In genomic region chr14:65110525-65110924, GRCh38 we compare ENCODE assay signal across 22 cellular contexts. TPM values are rescaled to one million over a fixed set of nuclear protein-coding genes. Genes with fewer than 3 reads are reported as not detected.
DNase-seq lines count a peak whose midpoint lies in the region; ATAC-seq, FAIRE-seq and TF ChIP-seq lines count a peak whose summit lies in the region.
"Had no signal": no experiment of that assay in that cellular context is flagged by ENCODE, and none has a peak within 500 bp of the region (broad histone marks: within the 10 kb centered on the region; RNA-seq: fewer than 3 reads in every experiment).

No MANE protein-coding gene starts in this region.

- H2BK5ac ChIP-seq in mesendoderm (ENCODE audit: low read length), result no peak overlapping the region

- H3K4me1 ChIP-seq in HepG2 (ENCODE audit: insufficient read depth, low read length) (peaks cover 5% of the 10 kb centered on the region; the same call in 1 of the 2 replicates), right lobe of liver (no peaks in the 10 kb centered on the region), K562 (replicated peaks in 1 of 2; ENCODE audit: control insufficient read depth in 2 of 2, insufficient read depth in 2 of 2, low read length in 2 of 2) (peaks cover 7 to 27% of the 10 kb centered on the region in 2 experiments; a peak in 4 of 5 replicates), mesendoderm (ENCODE audit: control insufficient read depth, low read depth, low read length) (no peaks in the 10 kb centered on the region)
- H3K4me1 ChIP-seq: HAP-1, Peyer's patch, SJSA1 had no signal

- CTCF ChIA-PET in HepG2 (lab: Yijun Ruan, JAX; ENCODE audit: low intra/inter-chr PET ratio, low total read pairs) (no interaction called here), K562 (lab: Yijun Ruan, JAX; ENCODE audit: low intra/inter-chr PET ratio) (no interaction called here), Calu3 (lab: Charles Lee) (no interaction called here)

- TF ChIP-seq CTCF in HepG2 (CRISPR knock-in tag; IDR thresholded peaks at IDR 0.05) (peak; percentile 43), right lobe of liver (IDR thresholded peaks at IDR 0.05) (no peak), K562 (IDR thresholded peaks at IDR 0.05 in 2 of 3, conservative IDR thresholded peaks at IDR 0.05 in 1 of 3; ENCODE audit: insufficient read depth in 2 of 3, low read depth in 1 of 3, low read length in 3 of 3) (peak in 1 of 3 experiments; percentile 18; a peak in 1 of 6 replicates), Calu3 (IDR thresholded peaks at IDR 0.05; ENCODE audit: unreplicated experiment) (no peak)

- no peak for TF ChIP-seq RAD21 in HepG2 (CRISPR knock-in tag; IDR thresholded peaks at IDR 0.05)
- peak in 1 of 2 experiments; percentile 29; a peak in 2 of 4 replicates for TF ChIP-seq RAD21 in K562 (CRISPR knock-in tag; conservative IDR thresholded peaks at IDR 0.05 in 1 of 2, IDR thresholded peaks at IDR 0.05 in 1 of 2)

- WGBS in HepG2 (ENCODE audit: low lambda C conversion rate), result 4% methylated on average over 5 of the region's 5 CpGs
- 50% methylated on average over 5 of the region's 5 CpGs for WGBS in right lobe of liver (ENCODE audit: insufficient coverage, low coverage, low lambda C conversion rate, missing lambda C conversion rate)
- WGBS in K562 (ENCODE audit: insufficient coverage, low coverage, missing lambda C conversion rate), result 33% methylated on average over 4 of the region's 5 CpGs
- no CpG with 5 or more reads among the region's 5 CpGs for whole genome bisulfite sequencing in mesendoderm (ENCODE audit: extremely low coverage, insufficient coverage, low lambda C conversion rate)

- H3K36me3 ChIP-seq in HepG2 (replicated peaks in 1 of 2; ENCODE audit: control insufficient read depth in 1 of 2, insufficient read depth in 2 of 2, low read length in 2 of 2) (no peaks in the 10 kb centered on the region), right lobe of liver (no peaks in the 10 kb centered on the region), K562 (ENCODE audit: control insufficient read depth, insufficient read depth, low read length) (no peaks in the 10 kb centered on the region), mesendoderm (ENCODE audit: control insufficient read depth, insufficient read depth, low read length) (no peaks in the 10 kb centered on the region)
- H3K36me3 ChIP-seq: HAP-1, Peyer's patch, SJSA1 had no signal

- DNase-seq in HepG2 (ENCODE audit: low spot score) (no peak), right lobe of liver (no peak), K562 (ENCODE audit: extremely low read depth in 1 of 4, low spot score in 3 of 4) (peak in 3 of 4 experiments; percentile 15 to 25 (median 22)), mesendoderm (peak; percentile 57), Calu3 (no peak), DMS53 treated with DMSO at 0.1 percent for 48 hours (lab: John Stamatoyannopoulos, UW; ENCODE audit: unreplicated experiment) (no peak)
- no peak for DNase-seq in activated CD4-positive, alpha-beta T cell treated with anti-CD3 and anti-CD28 coated beads for 48 hours
- DNase-seq: AML-193; GF-D8; Kasumi-1; NCI-H1694; NCI-H2081; NCI-H2171; NCI-H345; NCI-H524; NCI-H774; NK-92 treated with Interleukin-12 subunit alpha and Interleukin-12 subunit beta, amount 100 ng/mL, for 24 hours; Peyer's patch; T-helper 1 cell had no signal

- H3K79me2 ChIP-seq in HepG2 (ENCODE audit: insufficient read depth, low read length) (no peaks in the 10 kb centered on the region), K562 (ENCODE audit: control insufficient read depth, insufficient read depth, low read length) (no peaks in the 10 kb centered on the region), mesendoderm (ENCODE audit: control insufficient read depth, insufficient read depth, low read length) (no peaks in the 10 kb centered on the region)

- H3K18ac ChIP-seq in mesendoderm (ENCODE audit: low read length), result no peak overlapping the region

- H3K9me3 Mint-ChIP-seq in Calu3 (ENCODE audit: low read depth, unreplicated experiment), result no peaks in the 10 kb centered on the region

- intact Hi-C loops in HepG2 (cut with micrococcal nuclease; ENCODE audit: unreplicated experiment), result no loop called here
- intact Hi-C loops in right lobe of liver (cut with DNase I), result no loop called here
- intact Hi-C loops in K562 (cut with micrococcal nuclease), result no loop called here
- intact Hi-C loops in Calu3 (cut with micrococcal nuclease; ENCODE audit: unreplicated experiment), result no loop called here

- H2BK120ac ChIP-seq in mesendoderm (ENCODE audit: low read depth, low read length), result no peak overlapping the region

- H3K9ac ChIP-seq in HepG2 (ENCODE audit: insufficient read depth, low read depth, low read length) (no peak overlapping the region), K562 (ENCODE audit: insufficient read depth in 1 of 2, low read depth in 2 of 2, low read length in 2 of 2) (peak overlapping the region in 1 of 2 experiments; percentile 35; a peak in 1 of 4 replicates), mesendoderm (ENCODE audit: low read length) (no peak overlapping the region)

- no peak overlapping the region for H2AK5ac ChIP-seq in mesendoderm (ENCODE audit: low read length)

- H3K4ac ChIP-seq in mesendoderm (ENCODE audit: low read depth, low read length), result no peak overlapping the region

- H3K4me1 Mint-ChIP-seq in Calu3 (ENCODE audit: low read depth, unreplicated experiment), result no peaks in the 10 kb centered on the region

- H2BK15ac ChIP-seq in mesendoderm (replicated peaks; ENCODE audit: low read depth), result no peak overlapping the region

- H3K27me3 ChIP-seq in HepG2 (ENCODE audit: control insufficient read depth in 1 of 2, insufficient read depth in 2 of 2, low read length in 2 of 2), result no peaks in the 10 kb centered on the region; a peak in 1 of 5 replicates
- no peaks in the 10 kb centered on the region for H3K27me3 ChIP-seq in right lobe of liver
- H3K27me3 ChIP-seq in K562 (ENCODE audit: control insufficient read depth in 2 of 2, insufficient read depth in 2 of 2, low read length in 2 of 2), result no peaks in the 10 kb centered on the region
- H3K27me3 ChIP-seq in mesendoderm (ENCODE audit: insufficient read depth, low read length, poor library complexity), result no peaks in the 10 kb centered on the region
- H3K27me3 ChIP-seq: Peyer's patch, SJSA1 had no signal

- peak overlapping the region; percentile 7 for H3K56ac ChIP-seq in mesendoderm (ENCODE audit: low read length)

- H3K27ac ChIP-seq in HepG2 (ENCODE audit: extremely low read length, insufficient read depth, low read length), result no peak overlapping the region
- no peak overlapping the region for H3K27ac ChIP-seq in right lobe of liver
- H3K27ac ChIP-seq in K562 (ENCODE audit: extremely low read depth, low read depth, low read length), result no peak overlapping the region
- no peak overlapping the region for H3K27ac ChIP-seq in mesendoderm (ENCODE audit: low read depth, low read length)
- H3K27ac ChIP-seq: Peyer's patch, SJSA1 had no signal

- TF ChIP-seq EP300 in HepG2 (IDR thresholded peaks at IDR 0.05; ENCODE audit: low read depth in 2 of 2, low read length in 2 of 2) (no peak), HepG2 (CRISPR knock-in tag; IDR thresholded peaks at IDR 0.05; ENCODE audit: borderline replicate concordance) (no peak), K562 (IDR thresholded peaks at IDR 0.05; ENCODE audit: low read length) (no peak)

- FAIRE-seq in HepG2 (lab: Jason Lieb, UNC) (no peak), K562 (lab: Jason Lieb, UNC) (no peak)

- in situ Hi-C loops in HepG2 (cut with HindIII; ENCODE audit: extremely low pct_ligation_motif_present, low pct_unique_long_range_greater_than_20kb), result no loop called here
- in situ Hi-C loops in K562 (cut with MboI), result no loop called here

- no peaks in the 10 kb centered on the region for H3K9me1 ChIP-seq in K562 (ENCODE audit: control insufficient read depth, insufficient read depth, low read length)

- no peaks in the 10 kb centered on the region for H4K20me1 ChIP-seq in HepG2 (ENCODE audit: insufficient read depth, low read length)
- no peaks in the 10 kb centered on the region for H4K20me1 ChIP-seq in K562 (replicated peaks; ENCODE audit: control insufficient read depth, insufficient read depth, low read length)

- H4K5ac ChIP-seq in mesendoderm (ENCODE audit: low read length), result no peak overlapping the region

- H4K8ac ChIP-seq in mesendoderm (ENCODE audit: low read depth, low read length), result no peak overlapping the region

- H3K4me3 ChIP-seq in HepG2 (replicated peaks in 1 of 3; ENCODE audit: insufficient read depth in 1 of 3, low read depth in 2 of 3, low read length in 3 of 3) (no peak overlapping the region), right lobe of liver (no peak overlapping the region), K562 (no peak overlapping the region), mesendoderm (ENCODE audit: low read length) (no peak overlapping the region)
- H3K4me3 ChIP-seq: HAP-1, Peyer's patch, SJSA1 had no signal

- POLR2A ChIA-PET in HepG2 (lab: Yijun Ruan, JAX), result interaction anchor here (1.0 kb wide), 1 partner anchor 8 kb away, joined by 3 read pairs; the partner anchor contains the start of gene MAX
- POLR2A ChIA-PET in K562 (lab: Yijun Ruan, JAX), result no interaction called here

- no peaks in the 10 kb centered on the region for H3K36me3 Mint-ChIP-seq in Calu3 (ENCODE audit: insufficient read depth, unreplicated experiment)

- H2AFZ ChIP-seq in HepG2 (ENCODE audit: low read length) (no peak overlapping the region), K562 (ENCODE audit: low read depth, low read length) (0 out of 2 replicates have a peak overlapping the region, but pooled peaks have one; percentile 40)

- peak overlapping the region; percentile 45; the same call in 1 of the 2 replicates for H3K4me2 ChIP-seq in HepG2 (ENCODE audit: low read depth, low read length)
- no peak overlapping the region for H3K4me2 ChIP-seq in K562 (ENCODE audit: insufficient read depth, low read length)
- no peak overlapping the region for H3K4me2 ChIP-seq in mesendoderm (ENCODE audit: low read length)

- no peaks in the 10 kb centered on the region for H3K27me3 Mint-ChIP-seq in Calu3 (ENCODE audit: unreplicated experiment)

- H3K23ac ChIP-seq in mesendoderm (ENCODE audit: low read length), result no peak overlapping the region

- ATAC-seq in HepG2, result peak; percentile 67
- ATAC-seq in right lobe of liver, result no peak
- peak; percentile 51 for ATAC-seq in K562
- no peak for ATAC-seq in HG03442 (IDR thresholded peaks at IDR 0.05; ENCODE audit: unreplicated experiment)

- H3K4me3 Mint-ChIP-seq in Calu3 (ENCODE audit: low read depth, unreplicated experiment), result no peak overlapping the region

- H3K9me3 ChIP-seq in HepG2 (ENCODE audit: low read length) (no peaks in the 10 kb centered on the region), right lobe of liver (no peaks in the 10 kb centered on the region), K562 (replicated peaks; ENCODE audit: control insufficient read depth, insufficient read depth, low read depth, low read length) (no peaks in the 10 kb centered on the region)
- H3K9me3 ChIP-seq: HAP-1, Peyer's patch, SJSA1 had no signal

- BruUV-seq in HepG2 (replicated peaks; lab: Mats Ljungman, UMichigan), result no TSS peak
- no TSS peak for BruUV-seq in K562 (replicated peaks; lab: Mats Ljungman, UMichigan)
- no TSS peak for BruUV-seq in Calu3 (replicated peaks; lab: Mats Ljungman, UMichigan)

- H3K27ac Mint-ChIP-seq in Calu3 (ENCODE audit: unreplicated experiment), result no peak overlapping the region

- no peaks in the 10 kb centered on the region for H3K79me1 ChIP-seq in mesendoderm (ENCODE audit: low read length)

- TF ChIP-seq POLR2A in HepG2 (IDR thresholded peaks at IDR 0.05; ENCODE audit: insufficient read depth in 1 of 2, low read depth in 2 of 2, low read length in 2 of 2) (no peak), right lobe of liver (IDR thresholded peaks at IDR 0.05) (no peak), K562 (conservative IDR thresholded peaks at IDR 0.05) (no peak)

RNA-seq across cellular contexts. Expression of gene MAX, which starts 8.2 kb away (rescaled TPM):
- total RNA-seq in HepG2 (2016; rRNA removed; fragmentation: Illumina TruSeq; extraction: Trizol) (28.5 and 29.4 TPM in 2 replicates), right lobe of liver (10 to 100 TPM; 15.7 to 38.0 (median 31.7) TPM), K562 (2014; rRNA removed) (40.9 and 63.6 TPM in 2 replicates), K562 (2014; rRNA removed; fragmentation: Illumina TruSeq; extraction: Trizol) (38.3 and 40.5 TPM in 2 replicates), K562 (2015; rRNA removed; fragmentation: Illumina TruSeq; extraction: Trizol) (50.3 and 52.1 TPM in 2 replicates), K562 (2021) (88.8 and 96.5 TPM in 2 replicates), Calu3 (2022) (83.6 and 85.2 TPM in 2 replicates)
- total RNA-seq in HepG2 (2016; cell fraction: cytosol; rRNA removed; fragmentation: Illumina TruSeq; extraction: Trizol; ENCODE audit: low read depth), result 14.4 and 14.7 TPM in 2 replicates
- total RNA-seq in HepG2 (2016; cell fraction: insoluble cytoplasmic fraction; rRNA removed; fragmentation: Illumina TruSeq; extraction: Trizol), result 27.4 and 32.7 TPM in 2 replicates
- total RNA-seq in HepG2 (2016; cell fraction: membrane; rRNA removed; fragmentation: Illumina TruSeq; extraction: Trizol), result 28.0 and 28.2 TPM in 2 replicates
- total RNA-seq in HepG2 (2016; cell fraction: nucleus; rRNA removed; fragmentation: Illumina TruSeq; extraction: Trizol), result 18.9 and 21.1 TPM in 2 replicates
- polyA plus RNA-seq in HepG2 (2011; rRNA removed) (29.3 and 30.7 TPM in 2 replicates), K562 (2011; rRNA removed) (51.6 and 55.3 TPM in 2 replicates), K562 (2014; fragmentation: Illumina TruSeq; extraction: Trizol) (63.3 and 84.7 TPM in 2 replicates), K562 (2014; fragmentation: Nextera tagmentation; extraction: Ambion mirVana) (10 to 100 TPM; 15.4 to 32.7 TPM), K562 (2014; rRNA removed) (63.0 and 81.9 TPM in 2 replicates)
- polyA plus RNA-seq in HepG2 (2011; cell fraction: cytosol; rRNA removed), result 42.3 and 42.6 TPM in 2 replicates
- polyA plus RNA-seq in HepG2 (2011; cell fraction: nucleus; rRNA removed), result 37.6 and 47.3 TPM in 2 replicates
- 20.1 and 23.7 TPM in 2 replicates for polyA plus RNA-seq in HepG2 (2012)
- 6.6 and 9.3 TPM in 2 replicates for polyA plus RNA-seq in HepG2 (2016; cell fraction: cytosol; fragmentation: Illumina TruSeq; extraction: Trizol; ENCODE audit: low read depth)
- polyA plus RNA-seq in HepG2 (2016; cell fraction: insoluble cytoplasmic fraction; fragmentation: Illumina TruSeq; extraction: Trizol; ENCODE audit: low read depth), result 36.1 and 44.7 TPM in 2 replicates
- polyA plus RNA-seq in HepG2 (2016; cell fraction: membrane; fragmentation: Illumina TruSeq; extraction: Trizol; ENCODE audit: low read depth), result 18.6 and 20.1 TPM in 2 replicates
- 26.0 and 26.1 TPM in 2 replicates for polyA plus RNA-seq in HepG2 (2016; cell fraction: nucleus; fragmentation: Illumina TruSeq; extraction: Trizol; ENCODE audit: insufficient read depth, low read depth)
- 43.9 and 54.5 TPM in 2 replicates for polyA minus RNA-seq in HepG2 (2011; rRNA and poly(A)+ RNA removed; ENCODE audit: low replicate concordance)
- 12.6 and 17.5 TPM in 2 replicates for polyA minus RNA-seq in HepG2 (2011; cell fraction: cytosol; rRNA and poly(A)+ RNA removed)
- polyA minus RNA-seq in HepG2 (2011; cell fraction: nucleus; rRNA and poly(A)+ RNA removed), result 53.7 and 63.0 TPM in 2 replicates
- total RNA-seq in K562 (2011; cell fraction: chromatin; rRNA removed; ENCODE audit: low replicate concordance), result 73.6 and 82.8 TPM in 2 replicates
- total RNA-seq in K562 (2011; cell fraction: nucleolus; rRNA removed), result 44.7 and 51.0 TPM in 2 replicates
- 59.2 and 80.7 TPM in 2 replicates for total RNA-seq in K562 (2011; cell fraction: nucleoplasm; rRNA removed)
- polyA plus RNA-seq in K562 (2011; cell fraction: cytosol; rRNA removed), result 34.4 and 50.1 TPM in 2 replicates
- polyA plus RNA-seq in K562 (2011; cell fraction: nucleus; rRNA removed), result 107 and 161 TPM in 2 replicates
- polyA plus RNA-seq in K562 (2012), result 36.0 and 46.4 TPM in 2 replicates
- 42.4 and 43.0 TPM in 2 replicates for polyA minus RNA-seq in K562 (2011; rRNA and poly(A)+ RNA removed)
- polyA minus RNA-seq in K562 (2011; cell fraction: cytosol; rRNA and poly(A)+ RNA removed), result 19.2 and 19.5 TPM in 2 replicates
- 35.8 and 40.4 TPM in 2 replicates for polyA minus RNA-seq in K562 (2011; cell fraction: nucleus; rRNA and poly(A)+ RNA removed)
- polyA plus RNA-seq in mesendoderm (2013, experiment 1 of 2), result 46.0 TPM
- polyA plus RNA-seq in mesendoderm (2013, experiment 2 of 2), result 45.3 TPM

Comparison
In these comparisons a context has a peak if more than half of its experiments do, and no peak if none do; other contexts are left out.
1. ATAC-seq: peak in HepG2 (single experiment) and K562 (single experiment); none in right lobe of liver (0 of 4) and HG03442 (single experiment).
2. DNase-seq: peak in K562 (3 of 4) and mesendoderm (single experiment); none in HepG2 (single experiment), right lobe of liver (0 of 3), Calu3 (single experiment), activated CD4-positive, alpha-beta T cell treated with anti-CD3 and anti-CD28 coated beads for 48 hours (single experiment) and DMS53 treated with DMSO at 0.1 percent for 48 hours (single experiment).
3. Of the 241 proteins assayed by ChIP-seq in both HepG2 and K562: peak only in HepG2: none; only in K562: ESRRA; in both: none; in neither: 238; mixed calls (peak in some experiments, not most) for 2.